Comparison of ENCODE assay signal across 30 cellular contexts in the genomic region with DNA sequence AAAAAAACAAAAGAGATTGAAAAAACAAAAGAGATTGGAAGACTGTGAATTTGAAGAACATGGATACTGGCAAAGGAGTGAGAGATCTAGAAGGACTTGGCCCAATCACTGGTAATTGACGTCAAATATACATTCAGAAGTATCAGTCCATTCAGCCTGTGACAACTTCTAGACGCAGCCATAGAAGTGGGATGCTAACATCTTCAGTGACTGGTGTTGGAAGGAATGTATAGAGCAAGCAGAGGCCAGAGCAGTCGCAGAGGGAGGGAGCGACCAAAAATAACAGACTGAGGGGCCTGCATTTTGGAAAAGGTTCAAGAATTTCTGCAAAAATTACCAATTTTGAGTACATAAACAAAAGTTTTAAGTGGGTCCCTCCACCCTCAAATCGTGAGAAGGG.
"Had no signal": no experiment of that assay in that cellular context is flagged by ENCODE, and none has a peak within 500 bp of the region (broad histone marks: within the 10 kb centered on the region; RNA-seq: fewer than 3 reads in every experiment).

No MANE protein-coding gene starts in this region.

- H3K27ac Mint-ChIP-seq: naive thymus-derived CD8-positive, alpha-beta T cell; natural killer cell treated with Interleukin-12 subunit alpha and Interleukin-12 subunit beta and Interleukin-15 and Interleukin-18, amount 100 ng/mL, for 72 hours; nephron progenitor cell; progenitor cell of endocrine pancreas; stimulated activated effector memory CD8-positive, alpha-beta T cell treated with anti-CD3 and anti-CD28 coated beads, Interleukin-12 subunit alpha, Interleukin-12 subunit beta, amount 100 ng/mL, for 72 hours; stimulated activated naive B cell treated with anti-CD40 and anti-IgM and Interleukin-4, amounts not matched to agents 10 μg/mL and 1 μg/mL and 100 μg/mL, for 72 hours; stimulated activated naive CD8-positive, alpha-beta T cell treated with anti-CD3 and anti-CD28 coated beads, Interleukin-15, Interleukin-2, amounts not matched to agents 100 ng/mL and 50 ng/mL, for 24 hours had no signal

- H3K27me3 Mint-ChIP-seq: naive thymus-derived CD8-positive, alpha-beta T cell; natural killer cell treated with Interleukin-12 subunit alpha and Interleukin-12 subunit beta and Interleukin-15 and Interleukin-18, amount 100 ng/mL, for 72 hours; progenitor cell of endocrine pancreas; stimulated activated naive B cell treated with anti-CD40 and anti-IgM and Interleukin-4, amounts not matched to agents 10 μg/mL and 1 μg/mL and 100 μg/mL, for 72 hours; stimulated activated naive CD8-positive, alpha-beta T cell treated with anti-CD3 and anti-CD28 coated beads, Interleukin-15, Interleukin-2, amounts not matched to agents 100 ng/mL and 50 ng/mL, for 24 hours had no signal

- H3K4me3 Mint-ChIP-seq: naive thymus-derived CD8-positive, alpha-beta T cell; natural killer cell treated with Interleukin-12 subunit alpha and Interleukin-12 subunit beta and Interleukin-15 and Interleukin-18, amount 100 ng/mL, for 72 hours; nephron progenitor cell; neural crest cell; stimulated activated effector memory CD8-positive, alpha-beta T cell treated with anti-CD3 and anti-CD28 coated beads, Interleukin-12 subunit alpha, Interleukin-12 subunit beta, amount 100 ng/mL, for 72 hours; stimulated activated naive B cell treated with anti-CD40 and anti-IgM and Interleukin-4, amounts not matched to agents 10 μg/mL and 1 μg/mL and 100 μg/mL, for 72 hours; stimulated activated naive CD8-positive, alpha-beta T cell treated with anti-CD3 and anti-CD28 coated beads, Interleukin-15, Interleukin-2, amounts not matched to agents 100 ng/mL and 50 ng/mL, for 24 hours had no signal

- H3K4me3 ChIP-seq: ovary, psoas muscle, right lobe of liver, sigmoid colon, stomach, thoracic aorta, thyroid gland, tibial nerve, upper lobe of left lung, vagina had no signal

- H3K9me3 Mint-ChIP-seq: nephron progenitor cell; stimulated activated naive CD8-positive, alpha-beta T cell treated with anti-CD3 and anti-CD28 coated beads, Interleukin-15, Interleukin-2, amounts not matched to agents 100 ng/mL and 50 ng/mL, for 24 hours had no signal

- H3K4me1 ChIP-seq: parathyroid adenoma, psoas muscle, right lobe of liver, sigmoid colon, stomach, thyroid gland, upper lobe of left lung, vagina had no signal

- H3K36me3 Mint-ChIP-seq: naive thymus-derived CD8-positive, alpha-beta T cell; stimulated activated naive B cell treated with anti-CD40 and anti-IgM and Interleukin-4, amounts not matched to agents 10 μg/mL and 1 μg/mL and 100 μg/mL, for 72 hours had no signal

- H3K36me3 ChIP-seq: neutrophil, ovary, right lobe of liver, sigmoid colon, stomach, thoracic aorta, thyroid gland, tibial nerve, upper lobe of left lung, vagina had no signal

- H3K9ac ChIP-seq: parathyroid adenoma had no signal

- H3K27me3 ChIP-seq: neutrophil, ovary, right lobe of liver, sigmoid colon, stomach, thyroid gland, tibial nerve, upper lobe of left lung, vagina had no signal

- H3K9me3 ChIP-seq: neutrophil, ovary, psoas muscle, right lobe of liver, sigmoid colon, thoracic aorta, thyroid gland, tibial nerve, upper lobe of left lung, vagina had no signal

- H3K27ac ChIP-seq: neutrophil, ovary, parathyroid adenoma, psoas muscle, right lobe of liver, sigmoid colon, stomach, thoracic aorta, thyroid gland, tibial nerve, upper lobe of left lung, vagina had no signal

- DNase-seq: naive thymus-derived CD8-positive, alpha-beta T cell; nephron progenitor cell; nucleus accumbens; ovary; posterior cingulate gyrus; psoas muscle; right cardiac atrium; right lobe of liver; sigmoid colon; small intestine; stimulated activated CD4-positive, alpha-beta T cell treated with anti-CD3 and anti-CD28 coated beads, Interleukin-15, amount 100 ng/mL, for 24 hours; stimulated activated CD4-positive, alpha-beta T cell treated with anti-CD3 and anti-CD28 coated beads, Interleukin-2, amount 100 ng/mL, for 24 hours; stimulated activated CD4-positive, alpha-beta T cell treated with anti-CD3 and anti-CD28 coated beads, Interleukin-2, amount 100 ng/mL, for 48 hours; stimulated activated CD4-positive, alpha-beta T cell treated with anti-CD3 and anti-CD28 coated beads, Interleukin-4, amount 100 ng/mL, for 24 hours; stimulated activated naive B cell treated with anti-CD40 and anti-IgM and Interleukin-4, amounts not matched to agents 10 μg/mL and 1 μg/mL and 100 μg/mL, for 72 hours; stimulated activated naive CD4-positive, alpha-beta T cell treated with Interleukin-2 at 50 U/mL for 16 hours; stomach; thyroid gland; trophoblast cell; upper lobe of left lung had no signal

- H3K4me1 Mint-ChIP-seq: naive thymus-derived CD8-positive, alpha-beta T cell; nephron progenitor cell; neural crest cell; stimulated activated effector memory CD8-positive, alpha-beta T cell treated with anti-CD3 and anti-CD28 coated beads, Interleukin-12 subunit alpha, Interleukin-12 subunit beta, amount 100 ng/mL, for 72 hours; stimulated activated naive B cell treated with anti-CD40 and anti-IgM and Interleukin-4, amounts not matched to agents 10 μg/mL and 1 μg/mL and 100 μg/mL, for 72 hours had no signal
